Comparison of ENCODE assay signal across 19 cellular contexts in the genomic region with DNA sequence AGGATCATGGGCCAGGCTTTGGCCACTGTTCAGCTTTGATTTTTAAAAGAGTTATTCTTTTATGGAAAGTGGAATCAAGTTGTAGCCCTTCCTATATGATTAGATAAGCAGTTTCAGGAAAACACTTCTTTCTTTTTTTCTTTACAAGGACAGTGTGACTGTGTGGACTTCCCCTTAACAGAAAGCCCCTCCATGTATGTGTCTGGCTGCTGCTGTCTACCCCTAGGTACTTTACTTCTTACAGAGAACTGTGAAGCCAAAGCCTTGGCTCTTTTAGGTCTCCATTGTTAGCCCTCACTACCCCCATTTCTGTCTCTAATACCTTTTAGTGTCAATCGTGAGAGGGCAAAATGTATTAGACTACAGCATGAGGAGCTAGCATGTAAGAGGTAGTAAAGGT. TPM values are rescaled to one million over a fixed set of nuclear protein-coding genes. Genes with fewer than 3 reads are reported as not detected.
DNase-seq lines count a peak whose midpoint lies in the region; ATAC-seq, FAIRE-seq and TF ChIP-seq lines count a peak whose summit lies in the region.
"Had no signal": no experiment of that assay in that cellular context is flagged by ENCODE, and none has a peak within 500 bp of the region (broad histone marks: within the 10 kb centered on the region; RNA-seq: fewer than 3 reads in every experiment).

No MANE protein-coding gene starts in this region.

- 0% methylated on average over 1 of the region's 1 CpG for WGBS in GM12878 (ENCODE audit: insufficient coverage, insufficient replicate concordance, low lambda C conversion rate, missing lambda C conversion rate)

- no peak for TF ChIP-seq RAD21 in GM12878 (IDR thresholded peaks at IDR 0.05; ENCODE audit: insufficient read depth, low read depth, low read length)

- TF ChIP-seq CTCF in GM12865 (IDR thresholded peaks at IDR 0.05; ENCODE audit: insufficient read depth, low read depth, low read length, missing control alignments), result no peak
- no peak for TF ChIP-seq CTCF in GM12878 (IDR thresholded peaks at IDR 0.05 in 2 of 3, conservative IDR thresholded peaks at IDR 0.05 in 1 of 3; ENCODE audit: control insufficient read depth in 2 of 3, extremely low read depth in 1 of 3, insufficient read depth in 1 of 3, low read depth in 3 of 3, low read length in 3 of 3)
- no peak for TF ChIP-seq CTCF in colonic mucosa (IDR thresholded peaks at IDR 0.05)

- TF ChIP-seq EP300 in GM12878 (IDR thresholded peaks at IDR 0.05; ENCODE audit: borderline replicate concordance in 1 of 2, control insufficient read depth in 1 of 2, low read depth in 2 of 2, low read length in 2 of 2), result no peak

- no peak for TF ChIP-seq POLR2A in GM12878 (IDR thresholded peaks at IDR 0.05; ENCODE audit: low read depth, low read length)

- FAIRE-seq in GM12878 (lab: Jason Lieb, UNC), result no peak

- in situ Hi-C loops in GM12878 (cut with MboI), result no loop called here

- H3K9ac ChIP-seq in GM12878 (ENCODE audit: control insufficient read depth, insufficient read depth, low read length) (no peak overlapping the region), colonic mucosa (ENCODE audit: low read depth in 2 of 2, low read length in 2 of 2) (no peak overlapping the region)
- H3K9ac ChIP-seq: GM23248 had no signal

- no peaks in the 10 kb centered on the region for H4K20me1 ChIP-seq in GM12878 (ENCODE audit: control insufficient read depth, insufficient read depth)

- intact Hi-C loops in GM12878 (cut with micrococcal nuclease; ENCODE audit: unreplicated experiment), result no loop called here
- intact Hi-C loops in colonic mucosa (cut with DNase I), result no loop called here

- POLR2A ChIA-PET in GM12878 (lab: Charles Lee), result no interaction called here

- H3K36me3 ChIP-seq in GM12878 (ENCODE audit: control insufficient read depth in 2 of 2, insufficient read depth in 2 of 2, low read length in 1 of 2) (no peaks in the 10 kb centered on the region), colonic mucosa (no peaks in the 10 kb centered on the region)

- H3K27me3 ChIP-seq in GM12878 (replicated peaks in 1 of 2; ENCODE audit: control insufficient read depth in 2 of 2, insufficient read depth in 2 of 2, low read length in 1 of 2), result peaks cover 0 to 3% of the 10 kb centered on the region in 2 experiments; a peak in 1 of 4 replicates
- peaks cover 3% of the 10 kb centered on the region for H3K27me3 ChIP-seq in colonic mucosa

- BruUV-seq in GM12878 (replicated peaks; lab: Mats Ljungman, UMichigan), result no TSS peak

- no peaks in the 10 kb centered on the region for H3K9me3 ChIP-seq in GM12878 (replicated peaks; ENCODE audit: control insufficient read depth, insufficient read depth, low read length)
- H3K9me3 ChIP-seq in colonic mucosa, result no peaks in the 10 kb centered on the region
- H3K9me3 ChIP-seq: Caco-2 had no signal

- RAD21 ChIA-PET in GM12878 (lab: Charles Lee; ENCODE audit: unreplicated experiment), result no interaction called here

- SMC1A ChIA-PET in GM12878 (lab: Charles Lee; ENCODE audit: uncharacterized antibody, unreplicated experiment), result interaction anchor here (2.2 kb wide), 1 partner anchor 43 kb away, joined by 6 read pairs; no protein-coding TSS in a partner anchor

- H2AFZ ChIP-seq in GM12878 (ENCODE audit: control insufficient read depth, low read depth, low read length), result no peak overlapping the region
- H2AFZ ChIP-seq: GM23248 had no signal

- DNase-seq in GM12865 (ENCODE audit: low read depth) (peak; percentile 1), GM12878 (ENCODE audit: low read depth, low spot score) (no peak), NCI-H1930 (lab: John Stamatoyannopoulos, UW) (no peak), NOMO-1 (lab: John Stamatoyannopoulos, UW; ENCODE audit: unreplicated experiment in 2 of 2) (no peak), colonic mucosa (no peak)
- DNase-seq: Caco-2; CD8-positive, alpha-beta memory T cell; DMS53; GF-D8; GM23248; H7; KG1 had no signal

- H3K4me1 ChIP-seq in GM12878 (ENCODE audit: control insufficient read depth, insufficient read depth, low read length) (no peaks in the 10 kb centered on the region), colonic mucosa (no peaks in the 10 kb centered on the region)
- H3K4me1 ChIP-seq: Caco-2 had no signal

- CTCF ChIA-PET in GM12878 (lab: Yijun Ruan, JAX), result no interaction called here

- H3K27ac ChIP-seq in GM12878 (ENCODE audit: control insufficient read depth, insufficient read depth) (no peak overlapping the region), colonic mucosa (no peak overlapping the region)
- H3K27ac ChIP-seq: GM23248 had no signal

- ATAC-seq in GM19023 (IDR thresholded peaks at IDR 0.05; ENCODE audit: unreplicated experiment) (peak; percentile 38), HG02870 (IDR thresholded peaks at IDR 0.05; ENCODE audit: unreplicated experiment) (peak; percentile 49), GM12878 (peak; percentile 80), HG03095 (IDR thresholded peaks at IDR 0.05; ENCODE audit: unreplicated experiment) (no peak)

- no peak overlapping the region for H3K4me2 ChIP-seq in GM12878 (ENCODE audit: control insufficient read depth, insufficient read depth)

- no peak overlapping the region for H3K4me3 ChIP-seq in GM12865 (ENCODE audit: low read depth, low read length)
- no peak overlapping the region for H3K4me3 ChIP-seq in GM12878
- no peak overlapping the region for H3K4me3 ChIP-seq in colonic mucosa
- H3K4me3 ChIP-seq: GM23248 had no signal

- H3K79me2 ChIP-seq in GM12878 (ENCODE audit: control insufficient read depth, insufficient read depth, low read length), result no peaks in the 10 kb centered on the region

RNA-seq across cellular contexts. Expression of gene VSIG1, which starts 19.1 kb away (rescaled TPM):
- total RNA-seq in GM12878 (2013; cell fraction: nucleolus; rRNA removed), result not detected in 2 replicates
- total RNA-seq in GM12878 (2014; rRNA removed), result not detected in 2 replicates
- total RNA-seq in GM12878 (2014; rRNA removed; fragmentation: Illumina TruSeq; extraction: Trizol), result 0.05 TPM in 1 of 2 replicates, not detected in the other
- total RNA-seq in GM12878 (2021), result not detected in 2 replicates
- not detected for polyA plus RNA-seq in GM12878 (2011; ENCODE audit: low read depth)
- polyA plus RNA-seq in GM12878 (2011; rRNA removed), result 0.03 and 0.04 TPM in 2 replicates
- polyA plus RNA-seq in GM12878 (2011; cell fraction: cytosol; rRNA removed), result not detected in 2 replicates
- polyA plus RNA-seq in GM12878 (2011; cell fraction: nucleus; rRNA removed), result not detected in 2 replicates
- 0.04 TPM in 1 of 2 replicates, not detected in the other for polyA plus RNA-seq in GM12878 (2012)
- polyA plus RNA-seq in GM12878 (2014; fragmentation: Illumina TruSeq; extraction: Trizol), result 0.06 TPM in 1 of 2 replicates, not detected in the other
- not detected for polyA plus RNA-seq in GM12878 (2014; fragmentation: Nextera tagmentation; extraction: Ambion mirVana)
- polyA plus RNA-seq in GM12878 (2014; rRNA removed), result 0.08 TPM in 1 of 2 replicates, not detected in the other
- not detected for polyA plus RNA-seq in GM12878 (2016; fragmentation: Nextera tagmentation; extraction: Ambion mirVana)
- polyA minus RNA-seq in GM12878 (2011; rRNA and poly(A)+ RNA removed), result 0.15 TPM in 1 of 2 replicates, not detected in the other
- not detected in 2 replicates for polyA minus RNA-seq in GM12878 (2011; cell fraction: cytosol; rRNA and poly(A)+ RNA removed)
- polyA minus RNA-seq in GM12878 (2011; cell fraction: nucleus; rRNA and poly(A)+ RNA removed), result not detected in 2 replicates
- under 1 TPM; 0.16 to 0.62 TPM for total RNA-seq in colonic mucosa
- total RNA-seq: A673, Caco-2, GM23248, HT1080, LHCN-M2 had no signal
- polyA plus RNA-seq: CD14-positive monocyte, GM23248 had no signal

RNA-seq across cellular contexts. Expression of gene PSMD10, which starts 27.3 kb away (rescaled TPM):
- 16.3 and 17.1 TPM in 2 replicates for total RNA-seq in GM12878 (2013; cell fraction: nucleolus; rRNA removed)
- total RNA-seq in GM12878 (2014; rRNA removed) (50.3 and 60.4 TPM in 2 replicates), GM12878 (2014; rRNA removed; fragmentation: Illumina TruSeq; extraction: Trizol) (49.0 and 50.5 TPM in 2 replicates), GM12878 (2021) (46.9 and 47.4 TPM in 2 replicates), colonic mucosa (10 to 100 TPM; 44.2 to 48.6 TPM)
- 57.2 TPM for polyA plus RNA-seq in GM12878 (2011; ENCODE audit: low read depth)
- polyA plus RNA-seq in GM12878 (2011; rRNA removed) (113 and 162 TPM in 2 replicates), GM12878 (2014; fragmentation: Illumina TruSeq; extraction: Trizol) (62.7 and 76.9 TPM in 2 replicates), GM12878 (2014; fragmentation: Nextera tagmentation; extraction: Ambion mirVana) (100 to 1,000 TPM in 1 of 2 experiments, 10 to 100 TPM in 1; 95.4 to 152 TPM), GM12878 (2014; rRNA removed) (37.2 and 47.2 TPM in 2 replicates), GM12878 (2016; fragmentation: Nextera tagmentation; extraction: Ambion mirVana) (100 to 1,000 TPM in 1 of 2 experiments, 10 to 100 TPM in 1; 88.0 to 101 TPM)
- polyA plus RNA-seq in GM12878 (2011; cell fraction: cytosol; rRNA removed), result 64.6 and 64.9 TPM in 2 replicates
- polyA plus RNA-seq in GM12878 (2011; cell fraction: nucleus; rRNA removed), result 33.6 and 38.0 TPM in 2 replicates
- polyA plus RNA-seq in GM12878 (2012), result 49.4 and 50.7 TPM in 2 replicates
- 32.3 and 50.2 TPM in 2 replicates for polyA minus RNA-seq in GM12878 (2011; rRNA and poly(A)+ RNA removed)
- polyA minus RNA-seq in GM12878 (2011; cell fraction: cytosol; rRNA and poly(A)+ RNA removed), result 11.1 and 14.5 TPM in 2 replicates
- 6.2 and 7.8 TPM in 2 replicates for polyA minus RNA-seq in GM12878 (2011; cell fraction: nucleus; rRNA and poly(A)+ RNA removed)

RNA-seq across cellular contexts. Expression of gene ATG4A, which starts 27.6 kb away (rescaled TPM):
- 4.0 and 4.8 TPM in 2 replicates for total RNA-seq in GM12878 (2013; cell fraction: nucleolus; rRNA removed)
- total RNA-seq in GM12878 (2014; rRNA removed) (9.1 and 12.9 TPM in 2 replicates), GM12878 (2014; rRNA removed; fragmentation: Illumina TruSeq; extraction: Trizol) (15.1 and 16.0 TPM in 2 replicates), GM12878 (2021) (10.8 and 10.9 TPM in 2 replicates), colonic mucosa (10 to 100 TPM; 15.7 to 19.0 TPM)
- polyA plus RNA-seq in GM12878 (2011; ENCODE audit: low read depth), result 8.3 TPM
- polyA plus RNA-seq in GM12878 (2011; rRNA removed) (17.3 and 26.0 TPM in 2 replicates), GM12878 (2014; fragmentation: Illumina TruSeq; extraction: Trizol) (20.4 and 22.0 TPM in 2 replicates), GM12878 (2014; fragmentation: Nextera tagmentation; extraction: Ambion mirVana) (10 to 100 TPM; 14.7 to 15.0 TPM), GM12878 (2014; rRNA removed) (10.6 and 10.7 TPM in 2 replicates), GM12878 (2016; fragmentation: Nextera tagmentation; extraction: Ambion mirVana) (10 to 100 TPM; 16.2 to 16.8 TPM)
- 7.9 and 9.5 TPM in 2 replicates for polyA plus RNA-seq in GM12878 (2011; cell fraction: cytosol; rRNA removed)
- 13.9 and 15.6 TPM in 2 replicates for polyA plus RNA-seq in GM12878 (2011; cell fraction: nucleus; rRNA removed)
- polyA plus RNA-seq in GM12878 (2012), result 7.8 and 8.3 TPM in 2 replicates
- 9.0 and 11.1 TPM in 2 replicates for polyA minus RNA-seq in GM12878 (2011; rRNA and poly(A)+ RNA removed)
- polyA minus RNA-seq in GM12878 (2011; cell fraction: cytosol; rRNA and poly(A)+ RNA removed), result 2.8 and 3.1 TPM in 2 replicates
- 4.9 and 5.8 TPM in 2 replicates for polyA minus RNA-seq in GM12878 (2011; cell fraction: nucleus; rRNA and poly(A)+ RNA removed)
